ENCODE assay signal across 8 cellular contexts in the genomic region with DNA sequence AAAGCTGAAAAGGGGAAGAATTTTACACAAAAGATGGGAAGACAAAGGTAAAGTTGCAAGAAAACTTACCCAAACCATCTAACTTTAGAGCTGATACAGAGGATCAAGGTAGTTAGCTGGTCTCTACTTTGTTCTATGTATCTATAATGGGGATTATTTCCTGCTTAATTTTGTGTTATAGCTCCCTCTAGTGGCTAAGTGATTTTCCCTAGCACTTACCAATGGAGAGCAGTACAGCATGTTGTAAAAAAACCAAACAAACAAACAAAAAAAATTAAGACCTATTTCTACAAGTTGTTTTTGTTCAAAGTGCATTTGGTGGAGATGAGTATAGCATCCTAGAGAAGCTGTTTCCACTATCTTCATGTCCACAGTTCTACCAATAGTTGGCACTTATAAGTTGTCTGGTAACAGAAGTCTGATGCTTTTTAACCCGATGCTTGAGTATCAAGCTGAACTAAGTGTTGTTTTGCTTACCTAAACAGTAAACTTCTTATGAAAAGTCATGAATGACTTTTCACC. TPM values are rescaled to one million over a fixed set of nuclear protein-coding genes. Genes with fewer than 3 reads are reported as not detected.
DNase-seq lines count a peak whose midpoint lies in the region; ATAC-seq and TF ChIP-seq lines count a peak whose summit lies in the region.

No MANE protein-coding gene starts in this region.

- H3K4me1 Mint-ChIP-seq in endothelial cell (ENCODE audit: unreplicated experiment) (peaks cover 4% of the 10 kb centered on the region), naive B cell (peaks cover 15 to 36% (median 33%) of the 10 kb centered on the region in 3 donors)

- H3K27me3 Mint-ChIP-seq in endothelial cell (ENCODE audit: unreplicated experiment) (no peaks in the 10 kb centered on the region), naive B cell (no peaks in the 10 kb centered on the region)

- no peak overlapping the region for H3K4me3 Mint-ChIP-seq in endothelial cell (ENCODE audit: unreplicated experiment)
- peak overlapping the region in 1 of 8 donors; percentile 40 for H3K4me3 Mint-ChIP-seq in naive B cell

- peak; percentile 79 for TF ChIP-seq CTCF in GM13977 (IDR thresholded peaks at IDR 0.05; ENCODE audit: extremely low read depth, insufficient read depth, missing control alignments)
- peak; percentile 92 for TF ChIP-seq CTCF in endothelial cell (IDR thresholded peaks at IDR 0.05; ENCODE audit: unreplicated experiment)

- ATAC-seq in SK-N-SH treated with all-trans-retinoic acid at 6 μM for 48 hours (peak; percentile 78), naive B cell (ENCODE audit: low read depth in 2 of 2) (peak; percentile 87 to 89)

- DNase-seq in AML-193 (lab: John Stamatoyannopoulos, UW) (peak; percentile 85 to 91), GM13977 (ENCODE audit: low spot score) (peak; percentile 45), NCI-H1105 (lab: John Stamatoyannopoulos, UW) (peak; percentile 51), endothelial cell (ENCODE audit: low spot score) (no peak), naive B cell (peak; percentile 60), UCSD-AML1 (lab: John Stamatoyannopoulos, UW; ENCODE audit: unreplicated experiment) (no peak)
- no peak for DNase-seq in stimulated activated CD4-positive, alpha-beta T cell treated with anti-CD3 and anti-CD28 coated beads, Interleukin-2, amount 100 ng/mL, for 48 hours

- H3K9me3 Mint-ChIP-seq in endothelial cell (ENCODE audit: unreplicated experiment) (no peaks in the 10 kb centered on the region), naive B cell (no peaks in the 10 kb centered on the region)

- H3K27ac Mint-ChIP-seq in endothelial cell (ENCODE audit: unreplicated experiment) = no peak overlapping the region
- H3K27ac Mint-ChIP-seq in naive B cell = peak overlapping the region in 3 of 6 donors; percentile 10 to 80 (median 63)

- peaks cover 21% of the 10 kb centered on the region for H3K36me3 Mint-ChIP-seq in endothelial cell (ENCODE audit: low read depth, unreplicated experiment)
- H3K36me3 Mint-ChIP-seq in naive B cell = peaks cover 8 to 11% of the 10 kb centered on the region in 2 donors

- in situ Hi-C loops in GM13977 (cut with MboI; ENCODE audit: low pct_unique_long_range_greater_than_20kb, low sequenced_read_pairs, unreplicated experiment) = loop anchor here (10.0 kb wide), 2 partner anchors 105 to 145 kb away; a partner anchor contains a TSS

TF ChIP-seq in SK-N-SH treated with all-trans-retinoic acid at 6 μM for 48 hours, 23 proteins besides CTCF, POLR2A, EP300 and RAD21:
- peak; percentile 50; the same call in 1 of the 2 replicates for TF ChIP-seq TOX (CRISPR knock-in tag; IDR thresholded peaks at IDR 0.05; ENCODE audit: borderline replicate concordance)
- no peak for TF ChIP-seq OSR1 (CRISPR knock-in tag; IDR thresholded peaks at IDR 0.05)

RNA-seq across cellular contexts. Expression of a gene that starts 7.5 kb away (rescaled TPM):
- total RNA-seq in endothelial cell (ENCODE audit: unreplicated experiment) = 201 TPM
- polyA plus RNA-seq in naive B cell (ENCODE audit: low read depth in 6 of 6) = 10 to 100 TPM; 29.1 to 57.3 (median 41.8) TPM

RNA-seq across cellular contexts. Expression of a gene that starts 11.5 kb away (rescaled TPM):
- total RNA-seq in endothelial cell (ENCODE audit: unreplicated experiment) = 43.7 TPM
- 10 to 100 TPM; 39.6 to 58.2 (median 50.6) TPM for polyA plus RNA-seq in naive B cell (ENCODE audit: low read depth in 6 of 6)

RNA-seq across cellular contexts. Expression of a gene that starts 44.3 kb away (rescaled TPM):
- total RNA-seq in endothelial cell (ENCODE audit: unreplicated experiment) = 13.3 TPM
- polyA plus RNA-seq in naive B cell (ENCODE audit: low read depth in 6 of 6) = not detected

Comparison
In these comparisons a context has a peak if more than half of its experiments do, and no peak if none do; other contexts are left out.
1. DNase-seq: peak in AML-193 (2 of 2), GM13977 (single experiment), NCI-H1105 (single experiment) and naive B cell (single experiment); none in endothelial cell (single experiment), UCSD-AML1 (single experiment) and stimulated activated CD4-positive, alpha-beta T cell treated with anti-CD3 and anti-CD28 coated beads, Interleukin-2, amount 100 ng/mL, for 48 hours (0 of 2).